ENCODE assay signal across 8 cellular contexts in genomic region chr17:30363715-30364202, GRCh38. TPM values are rescaled to one million over a fixed set of nuclear protein-coding genes. Genes with fewer than 3 reads are reported as not detected.
A peak's percentile ranks its signal among the peaks of the same experiment; 100 is the strongest.
DNase-seq lines count a peak whose midpoint lies in the region; ATAC-seq and TF ChIP-seq lines count a peak whose summit lies in the region.

No MANE protein-coding gene starts in this region.

- no peaks in the 10 kb centered on the region for H3K27me3 Mint-ChIP-seq in activated naive CD4-positive, alpha-beta T cell treated with anti-CD3 and anti-CD28 coated beads, Interleukin-2, amount 50 U/mL, for 24 hours

- intact Hi-C loops in psoas muscle (cut with DNase I) = no loop called here

- H3K9me3 ChIP-seq in psoas muscle (peaks cover 10% of the 10 kb centered on the region), SJCRH30 (replicated peaks) (peaks cover 4% of the 10 kb centered on the region; the same call in 1 of the 2 replicates)

- TF ChIP-seq CTCF in RWPE1 (conservative IDR thresholded peaks at IDR 0.05; ENCODE audit: low read depth) (no peak), psoas muscle (IDR thresholded peaks at IDR 0.05) (no peak)

- H3K4me1 ChIP-seq in psoas muscle (no peaks in the 10 kb centered on the region), SJCRH30 (peaks cover 7% of the 10 kb centered on the region; the same call in 1 of the 2 replicates)

- ATAC-seq in GM18868 (IDR thresholded peaks at IDR 0.05; ENCODE audit: unreplicated experiment) = peak; percentile 88
- ATAC-seq in HG03045 (IDR thresholded peaks at IDR 0.05; ENCODE audit: unreplicated experiment) = peak; percentile 64
- peak in 3 of 4 donors; percentile 37 to 80 (median 64) for ATAC-seq in psoas muscle

- CTCF ChIA-PET in RWPE1 (lab: Yijun Ruan, JAX) = interaction anchor here (0.9 kb wide), 1 partner anchor 30 kb away, joined by 3 read pairs; no protein-coding TSS in a partner anchor

- POLR2A ChIA-PET in RWPE1 (lab: Yijun Ruan, JAX; ENCODE audit: low non-redundant PET) = interaction anchor here (0.7 kb wide), 2 partner anchors 20 to 41 kb away, joined by 4 to 6 read pairs; no protein-coding TSS in a partner anchor

- H3K27ac ChIP-seq in RWPE1 (no peak overlapping the region), psoas muscle (no peak overlapping the region), SJCRH30 (no peak overlapping the region)

- H3K36me3 ChIP-seq in psoas muscle (ENCODE audit: insufficient read depth in 1 of 2, low read depth in 1 of 2) (no peaks in the 10 kb centered on the region), SJCRH30 (no peaks in the 10 kb centered on the region)

- peak overlapping the region; percentile 71 for H3K4me3 Mint-ChIP-seq in activated naive CD4-positive, alpha-beta T cell treated with anti-CD3 and anti-CD28 coated beads, Interleukin-2, amount 50 U/mL, for 24 hours

- H3K27me3 ChIP-seq in psoas muscle (ENCODE audit: insufficient read depth in 3 of 3, low read length in 2 of 3) (no peaks in the 10 kb centered on the region), SJCRH30 (no peaks in the 10 kb centered on the region)

- peaks cover 3% of the 10 kb centered on the region for H3K36me3 Mint-ChIP-seq in activated naive CD4-positive, alpha-beta T cell treated with anti-CD3 and anti-CD28 coated beads, Interleukin-2, amount 50 U/mL, for 24 hours

- H3K4me1 Mint-ChIP-seq in activated naive CD4-positive, alpha-beta T cell treated with anti-CD3 and anti-CD28 coated beads, Interleukin-2, amount 50 U/mL, for 24 hours = peaks cover 46% of the 10 kb centered on the region

- H3K27ac Mint-ChIP-seq in activated naive CD4-positive, alpha-beta T cell treated with anti-CD3 and anti-CD28 coated beads, Interleukin-2, amount 50 U/mL, for 24 hours = peak overlapping the region; percentile 94

- 57 to 68% (median 58%) methylated on average over 1 of the region's 1 CpG for WGBS in psoas muscle, 3 donors

- peaks cover 4% of the 10 kb centered on the region for H3K9me3 Mint-ChIP-seq in activated naive CD4-positive, alpha-beta T cell treated with anti-CD3 and anti-CD28 coated beads, Interleukin-2, amount 50 U/mL, for 24 hours

- peak; percentile 6 for DNase-seq in RWPE1 (ENCODE audit: low spot score)
- DNase-seq in psoas muscle = no peak
- DNase-seq in NCI-H774 (lab: John Stamatoyannopoulos, UW) = no peak
- no peak for DNase-seq in cerebellar nuclear complex (lab: John Stamatoyannopoulos, UW)
- DNase-seq in SJCRH30 = no peak

- H3K4me3 ChIP-seq in psoas muscle = no peak overlapping the region
- H3K4me3 ChIP-seq in SJCRH30 = no peak overlapping the region

RNA-seq across cellular contexts. Expression of gene CPD, which starts 15.0 kb away (rescaled TPM):
- 10 to 100 TPM; 18.6 to 29.3 (median 23.1) TPM for total RNA-seq in psoas muscle
- polyA plus RNA-seq in psoas muscle = 10 to 100 TPM in 1 of 3 donors, 1 to 10 TPM in 2; 5.6 to 12.5 (median 7.7) TPM
- total RNA-seq in SJCRH30 (2014; rRNA removed; shearing (Covaris generic)) = 56.1 and 63.6 TPM in 2 replicates

RNA-seq across cellular contexts. Expression of gene TMIGD1, which starts 29.9 kb away (rescaled TPM):
- not detected for total RNA-seq in psoas muscle
- polyA plus RNA-seq in psoas muscle = not detected
- total RNA-seq in SJCRH30 (2014; rRNA removed; shearing (Covaris generic)) = not detected in 2 replicates
